In genomic region chr17:69235338-69236058, GRCh38 we compare ENCODE assay signal across 8 cellular contexts. TPM values are rescaled to one million over a fixed set of nuclear protein-coding genes. Genes with fewer than 3 reads are reported as not detected.
DNase-seq lines count a peak whose midpoint lies in the region; ATAC-seq and TF ChIP-seq lines count a peak whose summit lies in the region.

No MANE protein-coding gene starts in this region.

- no peaks in the 10 kb centered on the region for H3K27me3 ChIP-seq in Karpas-422 (ENCODE audit: low read length)
- H3K27me3 ChIP-seq in Panc1 (ENCODE audit: control insufficient read depth, insufficient read depth, low read length), result no peaks in the 10 kb centered on the region
- no peaks in the 10 kb centered on the region for H3K27me3 ChIP-seq in fibroblast of lung (ENCODE audit: control insufficient read depth, insufficient read depth, low read length)
- no peaks in the 10 kb centered on the region for H3K27me3 ChIP-seq in neural cell (ENCODE audit: insufficient read depth, low read depth, low read length)

- peak; percentile 72 for DNase-seq in EL
- peak; percentile 94 for DNase-seq in Karpas-422
- peak; percentile 72 for DNase-seq in Panc1 (ENCODE audit: low read depth, low spot score)
- peak; percentile 31 for DNase-seq in activated T-cell treated with anti-CD3 and anti-CD28 coated beads, Interleukin-2, amount 50 U/mL, for 4 hours
- peak; percentile 68 to 91 for DNase-seq in fibroblast of lung (ENCODE audit: low read depth in 2 of 2)
- DNase-seq in stromal cell of bone marrow (ENCODE audit: low read depth), result peak; percentile 77

- peaks cover 26% of the 10 kb centered on the region for H3K9me3 Mint-ChIP-seq in activated T-cell treated with anti-CD3 and anti-CD28 coated beads, Interleukin-2, amount 50 U/mL, for 4 hours

- H3K27me3 Mint-ChIP-seq in activated T-cell treated with anti-CD3 and anti-CD28 coated beads, Interleukin-2, amount 50 U/mL, for 4 hours (ENCODE audit: low read depth), result no peaks in the 10 kb centered on the region

- H3K9ac ChIP-seq in Karpas-422 (ENCODE audit: low read length) (no peak overlapping the region), fibroblast of lung (ENCODE audit: insufficient read depth, low read length) (no peak overlapping the region), neural cell (ENCODE audit: low read length) (no peak overlapping the region)

- H3K79me2 ChIP-seq in Karpas-422 (ENCODE audit: low read length) (no peaks in the 10 kb centered on the region), fibroblast of lung (ENCODE audit: control insufficient read depth, insufficient read depth, low read length) (no peaks in the 10 kb centered on the region), neural cell (replicated peaks; ENCODE audit: insufficient read depth, low read length) (no peaks in the 10 kb centered on the region)

- H3K4me3 Mint-ChIP-seq in activated T-cell treated with anti-CD3 and anti-CD28 coated beads, Interleukin-2, amount 50 U/mL, for 4 hours, result no peak overlapping the region

- H3K4me2 ChIP-seq in Karpas-422 (ENCODE audit: low read depth, low read length, poor library complexity, severe bottlenecking), result no peak overlapping the region
- no peak overlapping the region for H3K4me2 ChIP-seq in fibroblast of lung (ENCODE audit: extremely low read depth, insufficient read depth, low read length)
- no peak overlapping the region for H3K4me2 ChIP-seq in neural cell (ENCODE audit: low read length)

- H3K9me3 ChIP-seq in Karpas-422 (ENCODE audit: low read length) (no peaks in the 10 kb centered on the region), Panc1 (ENCODE audit: control insufficient read depth, insufficient read depth, low read depth, low read length) (no peaks in the 10 kb centered on the region; the same call in 1 of the 2 replicates), fibroblast of lung (ENCODE audit: control insufficient read depth, insufficient read depth, low read depth, low read length) (no peaks in the 10 kb centered on the region), neural cell (ENCODE audit: low read length) (no peaks in the 10 kb centered on the region)

- H3K4me1 ChIP-seq in Karpas-422 (ENCODE audit: low read length) (no peaks in the 10 kb centered on the region), Panc1 (ENCODE audit: control insufficient read depth, insufficient read depth, low read length) (no peaks in the 10 kb centered on the region), fibroblast of lung (ENCODE audit: control insufficient read depth, extremely low read depth, insufficient read depth, low read length) (no peaks in the 10 kb centered on the region)

- peaks cover 9% of the 10 kb centered on the region for H3K36me3 Mint-ChIP-seq in activated T-cell treated with anti-CD3 and anti-CD28 coated beads, Interleukin-2, amount 50 U/mL, for 4 hours (ENCODE audit: insufficient read depth)

- intact Hi-C loops in Panc1 (cut with micrococcal nuclease; ENCODE audit: unreplicated experiment), result loop anchor here (2.0 to 10.0 kb wide), 2 partner anchors 261 to 461 kb away; no protein-coding TSS in a partner anchor

- peak; percentile 80 for ATAC-seq in GM21825 (IDR thresholded peaks at IDR 0.05; ENCODE audit: unreplicated experiment)
- peak; percentile 93 for ATAC-seq in Panc1
- ATAC-seq in activated T-cell treated with anti-CD3 and anti-CD28 coated beads, Interleukin-2, amount 50 U/mL, for 4 hours, result peak; percentile 51 to 67

- no peak overlapping the region for H3K27ac ChIP-seq in Karpas-422 (ENCODE audit: low read length)
- H3K27ac ChIP-seq in Panc1 (ENCODE audit: low read length), result no peak overlapping the region
- no peak overlapping the region for H3K27ac ChIP-seq in fibroblast of lung (ENCODE audit: insufficient read depth, low read length)
- H3K27ac ChIP-seq in neural cell (ENCODE audit: low read length), result no peak overlapping the region

- BruUV-seq in Panc1 (replicated peaks; lab: Mats Ljungman, UMichigan), result no TSS peak

- H3K4me1 Mint-ChIP-seq in activated T-cell treated with anti-CD3 and anti-CD28 coated beads, Interleukin-2, amount 50 U/mL, for 4 hours (ENCODE audit: low read depth), result no peaks in the 10 kb centered on the region

- POLR2A ChIA-PET in Panc1 (lab: Charles Lee), result no interaction called here

- H3K9me2 ChIP-seq in Karpas-422 (replicated peaks; ENCODE audit: insufficient read depth, low read length) (no peaks in the 10 kb centered on the region), neural cell (ENCODE audit: insufficient read depth, low read length) (no peaks in the 10 kb centered on the region)

- H4K20me1 ChIP-seq in Karpas-422 (ENCODE audit: insufficient read depth, low read depth, low read length), result no peaks in the 10 kb centered on the region
- H4K20me1 ChIP-seq in fibroblast of lung (ENCODE audit: control insufficient read depth, extremely low read depth, insufficient read depth, low read length), result no peaks in the 10 kb centered on the region
- no peaks in the 10 kb centered on the region for H4K20me1 ChIP-seq in neural cell (ENCODE audit: insufficient read depth)

- H3K4me3 ChIP-seq in Karpas-422 (ENCODE audit: low read length) (no peak overlapping the region), Panc1 (ENCODE audit: low read depth in 2 of 2, low read length in 2 of 2) (no peak overlapping the region), fibroblast of lung (replicated peaks in 1 of 4; ENCODE audit: control extremely low read depth in 1 of 4, insufficient read depth in 1 of 4, low read depth in 3 of 4, low read length in 4 of 4) (no peak overlapping the region), neural cell (ENCODE audit: low read length) (no peak overlapping the region)

- H3K36me3 ChIP-seq in Karpas-422 (ENCODE audit: insufficient read depth, low read length) (no peaks in the 10 kb centered on the region), Panc1 (ENCODE audit: control insufficient read depth, insufficient read depth, low read length) (no peaks in the 10 kb centered on the region), fibroblast of lung (ENCODE audit: control insufficient read depth, insufficient read depth, low read length) (no peaks in the 10 kb centered on the region), neural cell (ENCODE audit: insufficient read depth, low read length) (no peaks in the 10 kb centered on the region)

- TF ChIP-seq CTCF in Panc1 (IDR thresholded peaks at IDR 0.05) (peak; percentile 82), fibroblast of lung (conservative IDR thresholded peaks at IDR 0.05 in 1 of 2, IDR thresholded peaks at IDR 0.05 in 1 of 2; ENCODE audit: low read depth in 1 of 2, low read length in 2 of 2) (peak; percentile 73 to 79), neural cell (IDR thresholded peaks at IDR 0.05; ENCODE audit: poor library complexity, severe bottlenecking) (peak; percentile 94)

- TF ChIP-seq RAD21 in neural cell (conservative IDR thresholded peaks at IDR 0.05), result peak; percentile 96

- no peak for TF ChIP-seq EP300 in neural cell (conservative IDR thresholded peaks at IDR 0.05; ENCODE audit: poor library complexity, severe bottlenecking)

- no peak overlapping the region for H2AFZ ChIP-seq in Karpas-422 (ENCODE audit: low read length)
- peak overlapping the region; percentile 37 for H2AFZ ChIP-seq in fibroblast of lung (ENCODE audit: low read length)
- no peak overlapping the region for H2AFZ ChIP-seq in neural cell (ENCODE audit: low read depth, low read length)

- in situ Hi-C loops in Panc1 (cut with HindIII; ENCODE audit: low pct_unique_long_range_greater_than_20kb, low sequenced_read_pairs), result no loop called here

- no peaks in the 10 kb centered on the region for H3F3A ChIP-seq in neural cell (ENCODE audit: insufficient read depth, low read length, poor library complexity, severe bottlenecking)

- CTCF ChIA-PET in Panc1 (lab: Charles Lee), result no interaction called here

TF ChIP-seq in neural cell, 6 proteins besides CTCF, POLR2A, EP300 and RAD21:
- no peak for TF ChIP-seq MXI1 (conservative IDR thresholded peaks at IDR 0.05; ENCODE audit: poor library complexity, severe bottlenecking)
- no peak for TF ChIP-seq POLR2AphosphoS5 (IDR thresholded peaks at IDR 0.05)
- TF ChIP-seq SMC3 (conservative IDR thresholded peaks at IDR 0.05; ENCODE audit: poor library complexity), result peak; percentile 97
- no peak for TF ChIP-seq EZH2 (IDR thresholded peaks at IDR 0.05; ENCODE audit: borderline replicate concordance, insufficient read depth, low read length, poor library complexity, severe bottlenecking)
- TF ChIP-seq TAF1 (IDR thresholded peaks at IDR 0.05; ENCODE audit: low read depth), result no peak

RNA-seq across cellular contexts. Expression of gene ABCA10, which starts 6.9 kb away (rescaled TPM):
- total RNA-seq in Karpas-422 (2014; rRNA removed; shearing (Covaris generic); ENCODE audit: low replicate concordance), result 0.87 and 2.2 TPM in 2 replicates
- total RNA-seq in Panc1 (2021; ENCODE audit: unreplicated experiment) (0.90 TPM), fibroblast of lung (2.6 and 2.8 TPM in 2 replicates)
- 0.58 TPM for polyA plus RNA-seq in Panc1 (2012; ENCODE audit: insufficient read length)
- total RNA-seq in activated T-cell treated with anti-CD3 and anti-CD28 coated beads, Interleukin-2, amount 50 U/mL, for 4 hours, result under 1 TPM in 2 of 3 donors, not detected in 1; 0.13 to 0.41 TPM
- polyA plus RNA-seq in fibroblast of lung (0.23 and 0.64 TPM in 2 replicates), neural cell (9.9 and 15.3 TPM in 2 replicates)
- 0.10 and 0.14 TPM in 2 replicates for polyA plus RNA-seq in fibroblast of lung (2012)
- polyA minus RNA-seq in fibroblast of lung (ENCODE audit: low replicate concordance) (not detected in 2 replicates), neural cell (5.4 and 6.1 TPM in 2 replicates)

Comparison
In these comparisons a context has a peak if more than half of its experiments do, and no peak if none do; other contexts are left out.
1. DNase-seq: peak in every context shown above with its lines; median percentile 94 in Karpas-422; 80 in fibroblast of lung; 77 in stromal cell of bone marrow; 72 in EL; 72 in Panc1; 31 in activated T-cell treated with anti-CD3 and anti-CD28 coated beads, Interleukin-2, amount 50 U/mL, for 4 hours.